Comparison of ENCODE assay signal across 8 cellular contexts in the genomic region with DNA sequence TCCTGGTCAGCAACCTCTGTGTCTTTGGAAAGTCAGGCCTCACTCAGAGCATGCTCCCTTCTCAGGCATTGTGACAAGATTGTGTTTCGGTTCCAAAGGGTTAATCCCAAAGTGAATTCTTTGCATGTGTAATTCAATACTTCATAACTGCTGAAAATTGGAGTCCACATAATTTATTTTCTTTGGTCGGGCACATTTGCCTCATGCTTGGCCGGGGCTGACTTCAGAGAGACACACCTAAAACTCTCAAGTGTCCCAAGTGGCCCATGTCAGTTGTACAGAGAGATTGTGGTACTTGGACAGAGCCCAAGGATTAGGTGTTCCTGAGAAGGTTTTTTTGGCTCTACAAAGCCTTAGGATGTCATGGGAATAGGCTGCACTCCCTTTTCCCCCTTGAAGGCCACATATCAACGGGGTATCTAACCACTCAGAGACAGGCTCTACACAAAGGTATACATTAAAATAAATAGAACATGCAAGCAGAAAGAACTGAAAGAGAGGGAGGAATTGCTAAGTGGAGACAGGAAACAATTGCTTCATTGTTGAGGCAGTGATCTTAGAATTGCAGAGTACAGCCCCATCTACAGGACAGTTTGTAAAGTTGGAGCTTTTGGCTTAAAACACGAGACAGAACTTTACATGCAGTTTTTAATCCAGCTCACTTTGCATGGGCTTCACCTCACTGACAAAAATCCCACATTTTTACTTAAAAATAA.
DNase-seq lines count a peak whose midpoint lies in the region; ATAC-seq, FAIRE-seq and TF ChIP-seq lines count a peak whose summit lies in the region.

No MANE protein-coding gene starts in this region.

- no peak for FAIRE-seq in small intestine (lab: Jason Lieb, UNC)

- H3K36me3 ChIP-seq in small intestine (ENCODE audit: control insufficient read depth in 2 of 2, insufficient read depth in 2 of 2, low read length in 2 of 2): no peaks in the 10 kb centered on the region

- in situ Hi-C loops in astrocyte of the cerebellum (cut with HindIII; ENCODE audit: low sequenced_read_pairs): loop anchor here (25.0 kb wide), 1 partner anchor 1240 kb away; a partner anchor contains a TSS

- ATAC-seq in GM19023 (IDR thresholded peaks at IDR 0.05; ENCODE audit: unreplicated experiment) (peak; percentile 42), HG03108 (IDR thresholded peaks at IDR 0.05; ENCODE audit: unreplicated experiment) (peak; percentile 1)

- peak; percentile 85 for DNase-seq in AG10803 (ENCODE audit: low read depth)
- peak; percentile 35 for DNase-seq in NCI-H226
- peak; percentile 88 for DNase-seq in astrocyte of the cerebellum (ENCODE audit: low read depth)
- peak; percentile 33 for DNase-seq in iPS DF 4.7 (ENCODE audit: extremely low read depth, low spot score)
- peak; percentile 10 for DNase-seq in small intestine
- DNase-seq in cerebellar nuclear complex (lab: John Stamatoyannopoulos, UW): no peak

- H3K27me3 ChIP-seq in small intestine (ENCODE audit: control insufficient read depth in 2 of 2, insufficient read depth in 2 of 2, low read length in 2 of 2): no peaks in the 10 kb centered on the region

- TF ChIP-seq CTCF in AG10803 (conservative IDR thresholded peaks at IDR 0.05; ENCODE audit: low read length) (peak; percentile 89), astrocyte of the cerebellum (IDR thresholded peaks at IDR 0.05; ENCODE audit: low read depth, low read length, missing control alignments) (peak; percentile 67)

- H3K4me3 ChIP-seq in AG10803 (ENCODE audit: low read length) (no peak overlapping the region), astrocyte of the cerebellum (ENCODE audit: low read depth, low read length) (no peak overlapping the region), small intestine (ENCODE audit: low read depth in 1 of 2, low read length in 2 of 2) (no peak overlapping the region)

- peaks cover 0 to 4% of the 10 kb centered on the region in 2 donors for H3K4me1 ChIP-seq in small intestine (ENCODE audit: control insufficient read depth in 2 of 2, insufficient read depth in 1 of 2, low read depth in 1 of 2, low read length in 1 of 2)

- no peaks in the 10 kb centered on the region for H3K9me3 ChIP-seq in small intestine (ENCODE audit: control insufficient read depth, low read depth)

- 19 to 27% (median 26%) methylated on average over 5 of the region's 5 CpGs for WGBS in small intestine, 3 donors

- H3K27ac ChIP-seq in small intestine (ENCODE audit: low read depth in 1 of 2, low read length in 1 of 2): peak overlapping the region in 1 of 2 donors; percentile 75

Comparison
In these comparisons a context has a peak if more than half of its experiments do, and no peak if none do; other contexts are left out.
1. DNase-seq: peak in AG10803 (single experiment), NCI-H226 (single experiment), astrocyte of the cerebellum (single experiment), iPS DF 4.7 (single experiment) and small intestine (single experiment); none in cerebellar nuclear complex (0 of 2).